ENCODE assay signal across 21 cellular contexts in the genomic region with DNA sequence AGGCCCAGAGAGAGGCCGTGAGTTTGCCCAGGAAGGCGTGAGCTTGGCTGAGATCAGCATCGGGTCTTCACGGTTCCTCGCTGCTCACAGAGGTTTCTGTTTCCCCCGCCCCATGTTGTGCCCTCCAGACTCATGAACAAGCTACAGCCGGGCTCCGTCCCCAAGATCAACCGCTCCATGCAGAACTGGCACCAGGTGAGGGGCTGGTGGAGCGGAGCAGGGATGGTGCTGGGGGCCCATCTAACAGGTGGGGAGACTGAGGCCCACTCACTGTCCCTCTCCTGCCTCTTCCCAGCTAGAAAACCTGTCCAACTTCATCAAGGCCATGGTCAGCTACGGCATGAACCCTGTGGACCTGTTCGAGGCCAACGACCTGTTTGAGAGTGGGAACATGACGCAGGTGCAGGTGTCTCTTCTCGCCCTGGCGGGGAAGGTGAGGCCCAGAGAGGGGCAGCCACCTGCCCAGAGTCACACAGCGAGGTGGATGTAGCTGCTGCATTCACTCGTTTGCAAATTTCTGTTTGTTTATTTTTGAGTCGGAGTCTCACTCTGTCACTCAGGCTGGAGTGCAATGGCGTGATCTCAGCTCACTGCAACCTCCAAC. TPM values are rescaled to one million over a fixed set of nuclear protein-coding genes. Genes with fewer than 3 reads are reported as not detected.
A peak's percentile ranks its signal among the peaks of the same experiment; 100 is the strongest.
DNase-seq lines count a peak whose midpoint lies in the region; ATAC-seq and TF ChIP-seq lines count a peak whose summit lies in the region.
"Had no signal": no experiment of that assay in that cellular context is flagged by ENCODE, and none has a peak within 500 bp of the region (broad histone marks: within the 10 kb centered on the region; RNA-seq: fewer than 3 reads in every experiment).

No MANE protein-coding gene starts in this region.

- H3K36me3 ChIP-seq in CD8-positive, alpha-beta T cell (ENCODE audit: insufficient read depth, low read length) = peaks cover 18% of the 10 kb centered on the region

- no peaks in the 10 kb centered on the region for H3K27me3 ChIP-seq in CD8-positive, alpha-beta T cell (ENCODE audit: insufficient read depth, low read length)
- H3K27me3 ChIP-seq: SJSA1, tibial artery had no signal

- H3K4me3 Mint-ChIP-seq in CD8-positive, alpha-beta T cell = no peak overlapping the region
- H3K4me3 Mint-ChIP-seq in central memory CD8-positive, alpha-beta T cell = peak overlapping the region; percentile 98
- H3K4me3 Mint-ChIP-seq: activated CD8-positive, alpha-beta T cell treated with anti-CD3 and anti-CD28 coated beads, Interleukin-2, amount 10 ng/mL, durations not matched to agents 7 days and 5 days; natural killer cell; WTC11 had no signal

- H3K9me3 Mint-ChIP-seq in CD8-positive, alpha-beta T cell = no peaks in the 10 kb centered on the region
- H3K9me3 Mint-ChIP-seq in central memory CD8-positive, alpha-beta T cell = no peaks in the 10 kb centered on the region
- H3K9me3 Mint-ChIP-seq: natural killer cell, WTC11 had no signal

- no peaks in the 10 kb centered on the region for H3K9me3 ChIP-seq in CD8-positive, alpha-beta T cell (ENCODE audit: low read length)
- H3K9me3 ChIP-seq: SJSA1, tibial artery had no signal

- no peaks in the 10 kb centered on the region for H3K27me3 Mint-ChIP-seq in CD8-positive, alpha-beta T cell (ENCODE audit: low read depth)
- no peaks in the 10 kb centered on the region for H3K27me3 Mint-ChIP-seq in central memory CD8-positive, alpha-beta T cell

- TF ChIP-seq CTCF in CD8-positive, alpha-beta T cell (IDR thresholded peaks at IDR 0.05) = no peak

- peak overlapping the region; percentile 66 for H3K27ac Mint-ChIP-seq in CD8-positive, alpha-beta T cell
- peak overlapping the region; percentile 91 for H3K27ac Mint-ChIP-seq in central memory CD8-positive, alpha-beta T cell (ENCODE audit: low read depth)
- H3K27ac Mint-ChIP-seq: activated CD8-positive, alpha-beta T cell treated with anti-CD3 and anti-CD28 coated beads, Interleukin-2, amount 10 ng/mL, durations not matched to agents 7 days and 5 days; activated naive CD4-positive, alpha-beta T cell treated with anti-CD3 and anti-CD28 coated beads, Interleukin-2, amount 50 U/mL, for 72 hours; natural killer cell; WTC11 had no signal

- H3K27ac ChIP-seq in CD8-positive, alpha-beta T cell (ENCODE audit: low read depth, low read length) = no peak overlapping the region
- H3K27ac ChIP-seq: SJSA1 had no signal

- POLR2A ChIA-PET in CD8-positive, alpha-beta T cell (lab: Charles Lee) = interaction anchor here (1.0 to 15.7 kb wide), 4 partner anchors 15 to 237 kb away, joined by 3 to 647 read pairs (median 4); partner anchors contain the start of genes ARHGAP45, CIRBP and WDR18

- intact Hi-C loops in CD8-positive, alpha-beta T cell (cut with DNase I, micrococcal nuclease) = no loop called here

- H3K36me3 Mint-ChIP-seq in CD8-positive, alpha-beta T cell = peaks cover 56% of the 10 kb centered on the region
- H3K36me3 Mint-ChIP-seq in central memory CD8-positive, alpha-beta T cell (ENCODE audit: insufficient read depth) = peaks cover 66% of the 10 kb centered on the region
- H3K36me3 Mint-ChIP-seq: natural killer cell had no signal

- H3K4me1 ChIP-seq in CD8-positive, alpha-beta T cell (ENCODE audit: insufficient read depth, low read length) = peaks cover 48% of the 10 kb centered on the region

- DNase-seq in CD8-positive, alpha-beta T cell = no peak
- no peak for DNase-seq in central memory CD8-positive, alpha-beta T cell (ENCODE audit: low spot score in 2 of 2)
- no peak for DNase-seq in stimulated activated CD4-positive, alpha-beta T cell treated with anti-CD3 and anti-CD28 coated beads, Interleukin-4, amount 100 ng/mL, for 24 hours
- DNase-seq in SIG-M5 treated with dmso at 0.1 percent for 504 hours (lab: John Stamatoyannopoulos, UW; ENCODE audit: unreplicated experiment) = no peak
- DNase-seq: activated CD8-positive, alpha-beta T cell treated with anti-CD3 and anti-CD28 coated beads, Interleukin-2, amount 10 ng/mL, durations not matched to agents 7 days and 5 days; activated T-cell treated with anti-CD3 and anti-CD28 coated beads, Interleukin-2, amount 50 U/mL, for 48 hours; effector CD8-positive, alpha-beta T cell; KG1; mesendoderm; natural killer cell; NCI-H187; NCI-H774; stimulated activated CD4-positive, alpha-beta T cell treated with anti-CD3 and anti-CD28 coated beads, Interleukin-2, amount 100 ng/mL, for 24 hours; stimulated activated naive CD8-positive, alpha-beta T cell treated with anti-CD3 and anti-CD28 coated beads, Interleukin-15, Interleukin-2, amounts not matched to agents 100 U/mL and 50 U/mL, for 24 hours; tibial artery had no signal

- no peak for ATAC-seq in CD8-positive, alpha-beta T cell
- ATAC-seq in central memory CD8-positive, alpha-beta T cell (replicated peaks; ENCODE audit: extremely low read depth, poor library complexity, severe bottlenecking) = no peak
- ATAC-seq: activated CD8-positive, alpha-beta T cell treated with anti-CD3 and anti-CD28 coated beads, Interleukin-2, amount 10 ng/mL, durations not matched to agents 7 days and 5 days; activated naive CD4-positive, alpha-beta T cell treated with anti-CD3 and anti-CD28 coated beads, Interleukin-2, amount 50 U/mL, for 72 hours; natural killer cell; stimulated activated naive CD8-positive, alpha-beta T cell treated with anti-CD3 and anti-CD28 coated beads, Interleukin-15, Interleukin-2, amounts not matched to agents 100 U/mL and 50 U/mL, for 24 hours; WTC11 had no signal

- H3K4me1 Mint-ChIP-seq in CD8-positive, alpha-beta T cell (ENCODE audit: low read depth) = peaks cover 43% of the 10 kb centered on the region
- peaks cover 38% of the 10 kb centered on the region for H3K4me1 Mint-ChIP-seq in central memory CD8-positive, alpha-beta T cell

- CTCF ChIA-PET in CD8-positive, alpha-beta T cell (lab: Charles Lee) = interaction anchor here (1.0 to 1.7 kb wide), 4 partner anchors 15 to 58 kb away, joined by 3 to 5 read pairs (median 4); partner anchors contain the start of gene ARHGAP45

- H3K4me3 ChIP-seq in CD8-positive, alpha-beta T cell (ENCODE audit: low read depth, low read length) = no peak overlapping the region
- H3K4me3 ChIP-seq: SJSA1, tibial artery had no signal

RNA-seq across cellular contexts. Expression of gene CNN2, which starts 6.0 kb away (rescaled TPM):
- 100 to 1,000 TPM; 382 to 392 TPM for total RNA-seq in CD8-positive, alpha-beta T cell

RNA-seq across cellular contexts. Expression of gene ABCA7, which starts 7.5 kb away (rescaled TPM):
- 10 to 100 TPM; 93.3 to 98.0 TPM for total RNA-seq in CD8-positive, alpha-beta T cell

RNA-seq across cellular contexts. Expression of gene RNU6-2, which starts 11.0 kb away (rescaled TPM):
- total RNA-seq in CD8-positive, alpha-beta T cell = not detected
- total RNA-seq: activated CD8-positive, alpha-beta T cell treated with anti-CD3 and anti-CD28 coated beads, Interleukin-2, amount 10 ng/mL, durations not matched to agents 7 days and 5 days; activated naive CD4-positive, alpha-beta T cell treated with anti-CD3 and anti-CD28 coated beads, Interleukin-2, amount 50 U/mL, for 72 hours; chondrocyte; glomerular endothelial cell; natural killer cell; SJSA1; skeletal muscle tissue; WTC11 had no signal

RNA-seq across cellular contexts. Expression of gene TMEM259, which starts 11.4 kb away (rescaled TPM):
- total RNA-seq in CD8-positive, alpha-beta T cell = 100 to 1,000 TPM; 408 to 443 TPM

RNA-seq across cellular contexts. Expression of gene GRIN3B, which starts 32.1 kb away (rescaled TPM):
- total RNA-seq in CD8-positive, alpha-beta T cell = under 1 TPM; 0.35 to 0.53 TPM
- total RNA-seq: activated CD8-positive, alpha-beta T cell treated with anti-CD3 and anti-CD28 coated beads, Interleukin-2, amount 10 ng/mL, durations not matched to agents 7 days and 5 days; SJSA1; skeletal muscle tissue had no signal
